In genomic region chr7:73522081-73522818, GRCh38 we compare ENCODE assay signal across 1 cellular context.
A peak's percentile ranks its signal among the peaks of the same experiment; 100 is the strongest.
TF ChIP-seq lines count a peak whose summit lies in the region.

BAZ1B (minus strand) TSS chr7:73522293; CDS start chr7:73521933, 360 bp downstream.

TF ChIP-seq in K562, 482 proteins besides CTCF, POLR2A, EP300 and RAD21 (continued from another document and continues in another):
- TF ChIP-seq, protein P1, sequence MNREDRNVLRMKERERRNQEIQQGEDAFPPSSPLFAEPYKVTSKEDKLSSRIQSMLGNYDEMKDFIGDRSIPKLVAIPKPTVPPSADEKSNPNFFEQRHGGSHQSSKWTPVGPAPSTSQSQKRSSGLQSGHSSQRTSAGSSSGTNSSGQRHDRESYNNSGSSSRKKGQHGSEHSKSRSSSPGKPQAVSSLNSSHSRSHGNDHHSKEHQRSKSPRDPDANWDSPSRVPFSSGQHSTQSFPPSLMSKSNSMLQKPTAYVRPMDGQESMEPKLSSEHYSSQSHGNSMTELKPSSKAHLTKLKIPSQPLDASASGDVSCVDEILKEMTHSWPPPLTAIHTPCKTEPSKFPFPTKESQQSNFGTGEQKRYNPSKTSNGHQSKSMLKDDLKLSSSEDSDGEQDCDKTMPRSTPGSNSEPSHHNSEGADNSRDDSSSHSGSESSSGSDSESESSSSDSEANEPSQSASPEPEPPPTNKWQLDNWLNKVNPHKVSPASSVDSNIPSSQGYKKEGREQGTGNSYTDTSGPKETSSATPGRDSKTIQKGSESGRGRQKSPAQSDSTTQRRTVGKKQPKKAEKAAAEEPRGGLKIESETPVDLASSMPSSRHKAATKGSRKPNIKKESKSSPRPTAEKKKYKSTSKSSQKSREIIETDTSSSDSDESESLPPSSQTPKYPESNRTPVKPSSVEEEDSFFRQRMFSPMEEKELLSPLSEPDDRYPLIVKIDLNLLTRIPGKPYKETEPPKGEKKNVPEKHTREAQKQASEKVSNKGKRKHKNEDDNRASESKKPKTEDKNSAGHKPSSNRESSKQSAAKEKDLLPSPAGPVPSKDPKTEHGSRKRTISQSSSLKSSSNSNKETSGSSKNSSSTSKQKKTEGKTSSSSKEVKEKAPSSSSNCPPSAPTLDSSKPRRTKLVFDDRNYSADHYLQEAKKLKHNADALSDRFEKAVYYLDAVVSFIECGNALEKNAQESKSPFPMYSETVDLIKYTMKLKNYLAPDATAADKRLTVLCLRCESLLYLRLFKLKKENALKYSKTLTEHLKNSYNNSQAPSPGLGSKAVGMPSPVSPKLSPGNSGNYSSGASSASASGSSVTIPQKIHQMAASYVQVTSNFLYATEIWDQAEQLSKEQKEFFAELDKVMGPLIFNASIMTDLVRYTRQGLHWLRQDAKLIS (CRISPR knock-in tag; IDR thresholded peaks at IDR 0.05), result peak; percentile 94
- TF ChIP-seq FUS (optimal IDR thresholded peaks at IDR 0.05; ENCODE audit: low read depth, low read length) (peak; percentile 6), GATA2 (CRISPR knock-in tag; IDR thresholded peaks at IDR 0.05) (no peak), EGR1 (conservative IDR thresholded peaks at IDR 0.05) (peak; percentile 83), ESRRA (IDR thresholded peaks at IDR 0.05; ENCODE audit: borderline replicate concordance, low read depth) (peak; percentile 94), THAP12 (CRISPR knock-in tag; IDR thresholded peaks at IDR 0.05) (no peak), ZSCAN32 (CRISPR knock-in tag; IDR thresholded peaks at IDR 0.05) (no peak), TSC22D4 (tag; IDR thresholded peaks at IDR 0.05) (no peak), BRF2 (IDR thresholded peaks at IDR 0.05; ENCODE audit: borderline replicate concordance, insufficient read depth, insufficient read length) (no peak), SP2 (IDR thresholded peaks at IDR 0.05; ENCODE audit: extremely low read depth, low read depth, low read length, poor library complexity, severe bottlenecking) (peak; percentile 95), SMAD2 (IDR thresholded peaks at IDR 0.05; ENCODE audit: low read depth, low read length) (no peak), TAF1 (IDR thresholded peaks at IDR 0.05; ENCODE audit: control insufficient read depth, extremely low read depth, insufficient read depth, low read length, severe bottlenecking) (peak; percentile 91), GTF2F1 (IDR thresholded peaks at IDR 0.05; ENCODE audit: low read depth, low read length) (no peak), PRPF4 (IDR thresholded peaks at IDR 0.05; ENCODE audit: insufficient read depth, low read depth, low read length, poor library complexity, severe bottlenecking) (no peak), ARID1B (IDR thresholded peaks at IDR 0.05) (0 out of 2 replicates have a peak, but pooled peaks have one; percentile 45), RNF219 (CRISPR knock-in tag; IDR thresholded peaks at IDR 0.05) (no peak), ELF2 (CRISPR knock-in tag; IDR thresholded peaks at IDR 0.05) (no peak; the same call in 1 of the 2 replicates), TRIM28 (IDR thresholded peaks at IDR 0.05) (no peak; the same call in 1 of the 2 replicates), TAF15 (IDR thresholded peaks at IDR 0.05; ENCODE audit: low read depth, low read length) (no peak), ZNF121 (CRISPR knock-in tag; conservative IDR thresholded peaks at IDR 0.05) (no peak), MCM3 (IDR thresholded peaks at IDR 0.05) (no peak), HNRNPUL1 (IDR thresholded peaks at IDR 0.05; ENCODE audit: low read length) (no peak), FOSL1 (tag; conservative IDR thresholded peaks at IDR 0.05) (peak; percentile 49), FOXJ2 (tag; IDR thresholded peaks at IDR 0.05) (no peak), PHTF2 (CRISPR knock-in tag; IDR thresholded peaks at IDR 0.05) (no peak), ZNF764 (CRISPR knock-in tag; IDR thresholded peaks at IDR 0.05; ENCODE audit: low read depth) (0 out of 2 replicates have a peak, but pooled peaks have one; percentile 24), DLX4 (CRISPR knock-in tag; IDR thresholded peaks at IDR 0.05) (no peak), ZNF143 (CRISPR knock-in tag; IDR thresholded peaks at IDR 0.05) (peak; percentile 54; the same call in 1 of the 2 replicates), RBM34 (IDR thresholded peaks at IDR 0.05; ENCODE audit: borderline replicate concordance, insufficient read depth, low read length) (no peak), CLOCK (CRISPR knock-in tag; IDR thresholded peaks at IDR 0.05; ENCODE audit: borderline replicate concordance) (no peak), HDAC2 (IDR thresholded peaks at IDR 0.05) (peak; percentile 75; the same call in 1 of the 2 replicates), ZNF644 (tag; IDR thresholded peaks at IDR 0.05; ENCODE audit: low read depth) (no peak), KDM5B (IDR thresholded peaks at IDR 0.05; ENCODE audit: insufficient replicate concordance, low read depth, low read length) (peak; percentile 2), ZNF282 (CRISPR knock-in tag; IDR thresholded peaks at IDR 0.05) (no peak), ILK (tag; IDR thresholded peaks at IDR 0.05; ENCODE audit: borderline replicate concordance, low read depth) (no peak), NR2F6 (CRISPR knock-in tag; IDR thresholded peaks at IDR 0.05) (peak; percentile 60; the same call in 1 of the 2 replicates), ERF (CRISPR knock-in tag; IDR thresholded peaks at IDR 0.05) (no peak; the same call in 1 of the 2 replicates), ZNF347 (CRISPR knock-in tag; IDR thresholded peaks at IDR 0.05; ENCODE audit: low read depth) (no peak), BRF1 (IDR thresholded peaks at IDR 0.05; ENCODE audit: borderline replicate concordance, extremely low read depth, insufficient read length) (no peak), MAFG (tag; conservative IDR thresholded peaks at IDR 0.05) (no peak), ZNF830 (CRISPR knock-in tag; IDR thresholded peaks at IDR 0.05) (no peak)
- TF ChIP-seq, protein P2, sequence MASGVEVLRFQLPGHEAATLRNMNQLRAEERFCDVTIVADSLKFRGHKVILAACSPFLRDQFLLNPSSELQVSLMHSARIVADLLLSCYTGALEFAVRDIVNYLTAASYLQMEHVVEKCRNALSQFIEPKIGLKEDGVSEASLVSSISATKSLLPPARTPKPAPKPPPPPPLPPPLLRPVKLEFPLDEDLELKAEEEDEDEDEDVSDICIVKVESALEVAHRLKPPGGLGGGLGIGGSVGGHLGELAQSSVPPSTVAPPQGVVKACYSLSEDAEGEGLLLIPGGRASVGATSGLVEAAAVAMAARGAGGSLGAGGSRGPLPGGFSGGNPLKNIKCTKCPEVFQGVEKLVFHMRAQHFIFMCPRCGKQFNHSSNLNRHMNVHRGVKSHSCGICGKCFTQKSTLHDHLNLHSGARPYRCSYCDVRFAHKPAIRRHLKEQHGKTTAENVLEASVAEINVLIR (CRISPR knock-in tag; IDR thresholded peaks at IDR 0.05), result peak; percentile 68
- TF ChIP-seq, protein P3, sequence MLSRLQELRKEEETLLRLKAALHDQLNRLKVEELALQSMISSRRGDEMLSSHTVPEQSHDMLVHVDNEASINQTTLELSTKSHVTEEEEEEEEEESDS (CRISPR knock-in tag; IDR thresholded peaks at IDR 0.05), result no peak
- TF ChIP-seq, protein P4, sequence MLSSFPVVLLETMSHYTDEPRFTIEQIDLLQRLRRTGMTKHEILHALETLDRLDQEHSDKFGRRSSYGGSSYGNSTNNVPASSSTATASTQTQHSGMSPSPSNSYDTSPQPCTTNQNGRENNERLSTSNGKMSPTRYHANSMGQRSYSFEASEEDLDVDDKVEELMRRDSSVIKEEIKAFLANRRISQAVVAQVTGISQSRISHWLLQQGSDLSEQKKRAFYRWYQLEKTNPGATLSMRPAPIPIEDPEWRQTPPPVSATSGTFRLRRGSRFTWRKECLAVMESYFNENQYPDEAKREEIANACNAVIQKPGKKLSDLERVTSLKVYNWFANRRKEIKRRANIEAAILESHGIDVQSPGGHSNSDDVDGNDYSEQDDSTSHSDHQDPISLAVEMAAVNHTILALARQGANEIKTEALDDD (IDR thresholded peaks at IDR 0.05), result no peak
- TF ChIP-seq, protein P5, sequence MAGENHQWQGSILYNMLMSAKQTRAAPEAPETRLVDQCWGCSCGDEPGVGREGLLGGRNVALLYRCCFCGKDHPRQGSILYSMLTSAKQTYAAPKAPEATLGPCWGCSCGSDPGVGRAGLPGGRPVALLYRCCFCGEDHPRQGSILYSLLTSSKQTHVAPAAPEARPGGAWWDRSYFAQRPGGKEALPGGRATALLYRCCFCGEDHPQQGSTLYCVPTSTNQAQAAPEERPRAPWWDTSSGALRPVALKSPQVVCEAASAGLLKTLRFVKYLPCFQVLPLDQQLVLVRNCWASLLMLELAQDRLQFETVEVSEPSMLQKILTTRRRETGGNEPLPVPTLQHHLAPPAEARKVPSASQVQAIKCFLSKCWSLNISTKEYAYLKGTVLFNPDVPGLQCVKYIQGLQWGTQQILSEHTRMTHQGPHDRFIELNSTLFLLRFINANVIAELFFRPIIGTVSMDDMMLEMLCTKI (IDR thresholded peaks at IDR 0.05; ENCODE audit: partially characterized antibody), result no peak
- TF ChIP-seq, protein P6, sequence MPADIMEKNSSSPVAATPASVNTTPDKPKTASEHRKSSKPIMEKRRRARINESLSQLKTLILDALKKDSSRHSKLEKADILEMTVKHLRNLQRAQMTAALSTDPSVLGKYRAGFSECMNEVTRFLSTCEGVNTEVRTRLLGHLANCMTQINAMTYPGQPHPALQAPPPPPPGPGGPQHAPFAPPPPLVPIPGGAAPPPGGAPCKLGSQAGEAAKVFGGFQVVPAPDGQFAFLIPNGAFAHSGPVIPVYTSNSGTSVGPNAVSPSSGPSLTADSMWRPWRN (IDR thresholded peaks at IDR 0.05; ENCODE audit: low read depth), result no peak
- TF ChIP-seq, protein P7, sequence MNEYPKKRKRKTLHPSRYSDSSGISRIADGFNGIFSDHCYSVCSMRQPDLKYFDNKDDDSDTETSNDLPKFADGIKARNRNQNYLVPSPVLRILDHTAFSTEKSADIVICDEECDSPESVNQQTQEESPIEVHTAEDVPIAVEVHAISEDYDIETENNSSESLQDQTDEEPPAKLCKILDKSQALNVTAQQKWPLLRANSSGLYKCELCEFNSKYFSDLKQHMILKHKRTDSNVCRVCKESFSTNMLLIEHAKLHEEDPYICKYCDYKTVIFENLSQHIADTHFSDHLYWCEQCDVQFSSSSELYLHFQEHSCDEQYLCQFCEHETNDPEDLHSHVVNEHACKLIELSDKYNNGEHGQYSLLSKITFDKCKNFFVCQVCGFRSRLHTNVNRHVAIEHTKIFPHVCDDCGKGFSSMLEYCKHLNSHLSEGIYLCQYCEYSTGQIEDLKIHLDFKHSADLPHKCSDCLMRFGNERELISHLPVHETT (CRISPR knock-in tag; conservative IDR thresholded peaks at IDR 0.05 in 1 of 2, IDR thresholded peaks at IDR 0.05 in 1 of 2), result peak in 1 of 2 experiments; percentile 97; a peak in 2 of 4 replicates
